In genomic region chr18:31156831-31157763, GRCh38 we compare ENCODE assay signal across 22 cellular contexts. TPM values are rescaled to one million over a fixed set of nuclear protein-coding genes. Genes with fewer than 3 reads are reported as not detected.
DNase-seq lines count a peak whose midpoint lies in the region; ATAC-seq, FAIRE-seq and TF ChIP-seq lines count a peak whose summit lies in the region.
"Had no signal": no experiment of that assay in that cellular context is flagged by ENCODE, and none has a peak within 500 bp of the region (broad histone marks: within the 10 kb centered on the region; RNA-seq: fewer than 3 reads in every experiment).

No MANE protein-coding gene starts in this region.

- no peak for TF ChIP-seq CTCF in foreskin keratinocyte (conservative IDR thresholded peaks at IDR 0.05)
- no peak for TF ChIP-seq CTCF in parathyroid adenoma (IDR thresholded peaks at IDR 0.05)

- H3K9me3 ChIP-seq in parathyroid adenoma (ENCODE audit: control insufficient read depth, low read length) = no peaks in the 10 kb centered on the region
- H3K9me3 ChIP-seq: heart left ventricle, left lung, SK-N-SH, thyroid gland had no signal

- H3K9ac ChIP-seq in parathyroid adenoma = no peak overlapping the region
- H3K9ac ChIP-seq: SK-N-SH had no signal

- ATAC-seq in foreskin keratinocyte = peak; percentile 80
- ATAC-seq in HG02870 (IDR thresholded peaks at IDR 0.05; ENCODE audit: unreplicated experiment) = no peak
- ATAC-seq in HG03139 (IDR thresholded peaks at IDR 0.05; ENCODE audit: unreplicated experiment) = no peak
- ATAC-seq in GM19351 (IDR thresholded peaks at IDR 0.05; ENCODE audit: unreplicated experiment) = no peak
- ATAC-seq: activated CD8-positive, alpha-beta T cell treated with anti-CD3 and anti-CD28 coated beads, Interleukin-2, amount 10 ng/mL, durations not matched to agents 7 days and 5 days; heart left ventricle; left lung; naive thymus-derived CD4-positive, alpha-beta T cell; right cardiac atrium had no signal

- H3K27me3 ChIP-seq in foreskin keratinocyte = no peaks in the 10 kb centered on the region
- H3K27me3 ChIP-seq in parathyroid adenoma (ENCODE audit: control insufficient read depth, insufficient read depth, low read length) = no peaks in the 10 kb centered on the region
- H3K27me3 ChIP-seq: heart left ventricle, left lung, thyroid gland had no signal

- H3K4me1 ChIP-seq in foreskin keratinocyte (peaks cover 26% of the 10 kb centered on the region), parathyroid adenoma (peaks cover 3% of the 10 kb centered on the region)
- H3K4me1 ChIP-seq: left lung, thyroid gland had no signal

- DNase-seq in ELF-1 (ENCODE audit: low read depth, low spot score) = peak; percentile 63
- DNase-seq in NCI-H510A treated with DMSO at 0.1 percent for 48 hours (lab: John Stamatoyannopoulos, UW) = peak; percentile 14
- DNase-seq in foreskin keratinocyte = peak; percentile 48 to 81
- no peak for DNase-seq in urothelium cell line (ENCODE audit: low spot score)
- DNase-seq: activated CD8-positive, alpha-beta T cell treated with anti-CD3 and anti-CD28 coated beads, Interleukin-2, amount 10 ng/mL, durations not matched to agents 7 days and 5 days; anterior cingulate cortex; DMS 273 treated with DMSO at 0.1 percent for 48 hours; heart left ventricle; left lung; naive thymus-derived CD4-positive, alpha-beta T cell; NCI-H146; NCI-H524; right cardiac atrium; SK-N-SH; stimulated activated CD8-positive, alpha-beta memory T cell treated with anti-CD3 and anti-CD28 coated beads, Interleukin-4, amount 100 ng/mL, for 48 hours; thyroid gland had no signal

- H3K27ac ChIP-seq in foreskin keratinocyte = peak overlapping the region; percentile 40
- peak overlapping the region; percentile 90 for H3K27ac ChIP-seq in parathyroid adenoma
- H3K27ac ChIP-seq: heart left ventricle, left lung, thyroid gland had no signal

- peak overlapping the region; percentile 36 for H3K4me3 ChIP-seq in parathyroid adenoma (ENCODE audit: low read depth, low read length)
- H3K4me3 ChIP-seq: heart left ventricle, left lung, thyroid gland had no signal

- FAIRE-seq in urothelium cell line (lab: Jason Lieb, UNC) = no peak
- FAIRE-seq: colon, endothelial cell of umbilical vein had no signal

- peak overlapping the region; percentile 73 for H2AFZ ChIP-seq in parathyroid adenoma

- no peaks in the 10 kb centered on the region for H3K79me2 ChIP-seq in parathyroid adenoma

- peak overlapping the region; percentile 29 for H3K4me2 ChIP-seq in parathyroid adenoma (ENCODE audit: low read length)
- H3K4me2 ChIP-seq: SK-N-SH had no signal

- H3K36me3 ChIP-seq in parathyroid adenoma (ENCODE audit: control insufficient read depth, insufficient read depth, low read length) = no peaks in the 10 kb centered on the region
- H3K36me3 ChIP-seq: heart left ventricle, left lung, thyroid gland had no signal

RNA-seq across cellular contexts. Expression of gene DSC1, which starts 5.6 kb away (rescaled TPM):
- total RNA-seq in foreskin keratinocyte = 0.35 and 0.44 TPM in 2 replicates
- polyA plus RNA-seq in foreskin keratinocyte = 0.04 and 0.07 TPM in 2 replicates
- total RNA-seq: endothelial cell of umbilical vein, left lung, thyroid gland had no signal
- polyA plus RNA-seq: endothelial cell of umbilical vein, SK-N-SH had no signal

RNA-seq across cellular contexts. Expression of gene DSC2, which starts 54.9 kb away (rescaled TPM):
- total RNA-seq in foreskin keratinocyte = 31.4 and 31.5 TPM in 2 replicates
- 6.6 and 7.3 TPM in 2 replicates for polyA plus RNA-seq in foreskin keratinocyte
- total RNA-seq: activated CD8-positive, alpha-beta T cell treated with anti-CD3 and anti-CD28 coated beads, Interleukin-2, amount 10 ng/mL, durations not matched to agents 7 days and 5 days; endothelial cell of umbilical vein had no signal
- polyA plus RNA-seq: naive thymus-derived CD4-positive, alpha-beta T cell; SK-N-SH had no signal
